ENCODE assay signal across 1 cellular context in the genomic region with DNA sequence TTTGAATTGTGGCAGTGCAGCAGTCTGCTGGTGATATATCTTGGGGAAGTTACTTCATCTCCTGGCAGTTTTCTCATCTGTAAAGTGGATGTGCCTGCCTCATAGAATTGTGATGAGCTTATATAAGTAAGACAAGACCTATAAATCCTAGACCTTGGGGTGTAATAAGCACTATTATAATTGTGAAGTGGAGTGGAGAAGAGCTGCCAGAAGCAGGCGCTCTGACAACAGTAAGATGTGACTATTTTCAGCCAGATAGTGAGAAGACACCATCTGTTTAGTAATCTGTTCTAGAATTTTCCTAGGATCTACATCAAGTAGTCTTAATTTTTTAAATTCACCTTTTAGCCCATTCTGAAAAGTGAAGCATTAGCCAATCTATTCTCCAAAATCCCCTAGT.
TF ChIP-seq lines count a peak whose summit lies in the region.

No MANE protein-coding gene starts in this region.

TF ChIP-seq in SK-N-SH treated with all-trans-retinoic acid at 6 μM for 48 hours, 23 proteins besides CTCF, POLR2A, EP300 and RAD21 (continued from another document):
- TF ChIP-seq, protein P1, sequence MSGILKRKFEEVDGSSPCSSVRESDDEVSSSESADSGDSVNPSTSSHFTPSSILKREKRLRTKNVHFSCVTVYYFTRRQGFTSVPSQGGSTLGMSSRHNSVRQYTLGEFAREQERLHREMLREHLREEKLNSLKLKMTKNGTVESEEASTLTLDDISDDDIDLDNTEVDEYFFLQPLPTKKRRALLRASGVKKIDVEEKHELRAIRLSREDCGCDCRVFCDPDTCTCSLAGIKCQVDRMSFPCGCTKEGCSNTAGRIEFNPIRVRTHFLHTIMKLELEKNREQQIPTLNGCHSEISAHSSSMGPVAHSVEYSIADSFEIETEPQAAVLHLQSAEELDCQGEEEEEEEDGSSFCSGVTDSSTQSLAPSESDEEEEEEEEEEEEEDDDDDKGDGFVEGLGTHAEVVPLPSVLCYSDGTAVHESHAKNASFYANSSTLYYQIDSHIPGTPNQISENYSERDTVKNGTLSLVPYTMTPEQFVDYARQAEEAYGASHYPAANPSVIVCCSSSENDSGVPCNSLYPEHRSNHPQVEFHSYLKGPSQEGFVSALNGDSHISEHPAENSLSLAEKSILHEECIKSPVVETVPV (CRISPR knock-in tag; IDR thresholded peaks at IDR 0.05), result no peak
- TF ChIP-seq ZNF565 (CRISPR knock-in tag; conservative IDR thresholded peaks at IDR 0.05; ENCODE audit: low read depth), result no peak
- TF ChIP-seq, protein P2, sequence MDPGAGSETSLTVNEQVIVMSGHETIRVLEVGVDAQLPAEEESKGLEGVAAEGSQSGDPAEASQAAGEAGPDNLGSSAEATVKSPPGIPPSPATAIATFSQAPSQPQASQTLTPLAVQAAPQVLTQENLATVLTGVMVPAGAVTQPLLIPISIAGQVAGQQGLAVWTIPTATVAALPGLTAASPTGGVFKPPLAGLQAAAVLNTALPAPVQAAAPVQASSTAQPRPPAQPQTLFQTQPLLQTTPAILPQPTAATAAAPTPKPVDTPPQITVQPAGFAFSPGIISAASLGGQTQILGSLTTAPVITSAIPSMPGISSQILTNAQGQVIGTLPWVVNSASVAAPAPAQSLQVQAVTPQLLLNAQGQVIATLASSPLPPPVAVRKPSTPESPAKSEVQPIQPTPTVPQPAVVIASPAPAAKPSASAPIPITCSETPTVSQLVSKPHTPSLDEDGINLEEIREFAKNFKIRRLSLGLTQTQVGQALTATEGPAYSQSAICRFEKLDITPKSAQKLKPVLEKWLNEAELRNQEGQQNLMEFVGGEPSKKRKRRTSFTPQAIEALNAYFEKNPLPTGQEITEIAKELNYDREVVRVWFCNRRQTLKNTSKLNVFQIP (CRISPR knock-in tag; IDR thresholded peaks at IDR 0.05; ENCODE audit: borderline replicate concordance, low read depth), result no peak
- no peak for TF ChIP-seq ZC3H10 (CRISPR knock-in tag; IDR thresholded peaks at IDR 0.05)
- TF ChIP-seq OSR1 (CRISPR knock-in tag; IDR thresholded peaks at IDR 0.05), result no peak
- no peak for TF ChIP-seq TCF4 (CRISPR knock-in tag; IDR thresholded peaks at IDR 0.05; ENCODE audit: borderline replicate concordance)
- no peak for TF ChIP-seq ZNF8 (CRISPR knock-in tag; IDR thresholded peaks at IDR 0.05)
- TF ChIP-seq BACH2 (CRISPR knock-in tag; IDR thresholded peaks at IDR 0.05; ENCODE audit: borderline replicate concordance), result no peak
- TF ChIP-seq TOX (CRISPR knock-in tag; IDR thresholded peaks at IDR 0.05; ENCODE audit: borderline replicate concordance), result no peak
TF ChIP-seq in SK-N-SH treated with all-trans-retinoic acid at 6 μM for 48 hours: peak in this region for 0.
